ENCODE assay signal across 8 cellular contexts in the genomic region with DNA sequence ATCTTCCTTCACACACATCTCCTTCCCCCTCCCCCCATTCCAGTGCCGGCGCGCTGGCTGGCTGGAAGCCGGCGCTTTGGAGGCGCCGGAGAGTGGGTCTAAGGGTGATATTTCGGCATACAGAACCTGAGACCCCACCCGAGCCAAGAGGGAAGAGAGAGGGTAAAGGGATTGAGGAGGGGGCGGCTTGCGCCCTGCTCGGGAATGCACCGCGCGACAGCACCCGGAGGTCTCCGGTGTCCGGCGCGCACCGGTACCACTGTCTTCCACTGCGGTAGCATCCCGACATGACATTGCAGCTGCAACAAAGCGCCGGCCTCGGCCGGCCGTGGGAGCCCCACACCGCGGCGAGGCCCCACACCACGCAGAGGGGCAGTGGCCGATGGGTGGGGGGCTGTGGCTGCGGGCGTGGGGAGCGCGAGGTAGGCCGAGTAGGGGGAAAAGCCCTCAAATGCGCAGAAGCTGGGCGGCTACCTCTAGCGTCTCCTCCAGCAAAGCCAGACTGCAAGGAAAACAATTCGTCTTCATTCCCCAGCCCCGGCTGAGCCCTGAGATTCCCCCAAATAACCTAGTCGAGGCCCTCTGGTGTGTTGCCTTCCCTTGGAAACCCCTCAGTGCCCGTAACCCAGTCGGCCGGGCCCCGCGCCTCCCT. TPM values are rescaled to one million over a fixed set of nuclear protein-coding genes. Genes with fewer than 3 reads are reported as not detected.
DNase-seq lines count a peak whose midpoint lies in the region; ATAC-seq, FAIRE-seq and TF ChIP-seq lines count a peak whose summit lies in the region.

No MANE protein-coding gene starts in this region.

- DNase-seq in activated naive CD4-positive, alpha-beta T cell treated with Interleukin-2 at 50 U/mL for 16 hours: peak; percentile 3
- no peak for DNase-seq in activated naive CD4-positive, alpha-beta T cell (lab: John Stamatoyannopoulos, UW)
- DNase-seq in RWPE2 (ENCODE audit: low spot score) (no peak), H1 (ENCODE audit: low read depth in 1 of 2, low spot score in 2 of 2) (peak in 1 of 2 experiments; percentile 77), upper lobe of right lung (peak; percentile 67), MV-4-11 (lab: John Stamatoyannopoulos, UW) (no peak)

- H2BK12ac ChIP-seq in H1 (ENCODE audit: low read depth, low read length): no peak overlapping the region

- no peak overlapping the region for H3K23ac ChIP-seq in H1 (ENCODE audit: insufficient read length)

- peaks cover 5 to 6% of the 10 kb centered on the region in 2 experiments for H4K20me1 ChIP-seq in H1 (replicated peaks in 1 of 2; ENCODE audit: control insufficient read depth in 1 of 2, insufficient read depth in 2 of 2, low read length in 2 of 2)

- H3K4me3 ChIP-seq in RWPE2 (ENCODE audit: severe bottlenecking) (peak overlapping the region; percentile 67), H1 (ENCODE audit: extremely low read depth in 1 of 4, insufficient read depth in 2 of 4, low read depth in 3 of 4, low read length in 4 of 4) (peak overlapping the region; percentile 79 to 93 (median 88)), mesodermal cell (ENCODE audit: extremely low read depth, insufficient read depth, low read length, poor library complexity, severe bottlenecking) (peak overlapping the region; percentile 97), upper lobe of right lung (peak overlapping the region; percentile 73)

- no peak overlapping the region for H3K14ac ChIP-seq in H1 (ENCODE audit: insufficient read length)

- H3K4me1 ChIP-seq in RWPE2 (ENCODE audit: insufficient read depth, poor library complexity, severe bottlenecking): peaks cover 22% of the 10 kb centered on the region
- peaks cover 0 to 17% (median 5%) of the 10 kb centered on the region in 4 experiments; a peak in 5 of 7 replicates for H3K4me1 ChIP-seq in H1 (replicated peaks in 1 of 4; ENCODE audit: control insufficient read depth in 3 of 4, insufficient read depth in 4 of 4, low read length in 3 of 4)
- peaks cover 15% of the 10 kb centered on the region for H3K4me1 ChIP-seq in mesodermal cell (ENCODE audit: control insufficient read depth, insufficient read depth, low read length, poor library complexity, severe bottlenecking)
- H3K4me1 ChIP-seq in upper lobe of right lung: peaks cover 5% of the 10 kb centered on the region

- peak overlapping the region; percentile 6; the same call in 1 of the 2 replicates for H3K18ac ChIP-seq in H1 (ENCODE audit: extremely low read depth, low read length)

- H3K23me2 ChIP-seq in H1 (ENCODE audit: low read depth, low read length): peaks cover 5% of the 10 kb centered on the region

- H2BK5ac ChIP-seq in H1 (ENCODE audit: low read depth, low read length): no peak overlapping the region

- peaks cover 25 to 53% of the 10 kb centered on the region in 2 experiments for H3K79me2 ChIP-seq in H1 (ENCODE audit: control insufficient read depth in 1 of 2, insufficient read depth in 2 of 2, low read length in 2 of 2)

- no peak overlapping the region for H4K5ac ChIP-seq in H1 (ENCODE audit: insufficient read length, low read depth, low read length)

- H3K4me2 ChIP-seq in H1 (ENCODE audit: insufficient read depth in 1 of 2, low read depth in 2 of 2, low read length in 2 of 2): peak overlapping the region; percentile 93 to 94

- H3K36me3 ChIP-seq in RWPE2 (ENCODE audit: low read depth): peaks cover 23% of the 10 kb centered on the region
- H3K36me3 ChIP-seq in H1 (ENCODE audit: control insufficient read depth in 2 of 4, insufficient read depth in 4 of 4, low read length in 3 of 4): no peaks in the 10 kb centered on the region
- peaks cover 29% of the 10 kb centered on the region for H3K36me3 ChIP-seq in mesodermal cell (ENCODE audit: control insufficient read depth, insufficient read depth, low read length)
- H3K36me3 ChIP-seq in upper lobe of right lung: no peaks in the 10 kb centered on the region

- H3K56ac ChIP-seq in H1 (replicated peaks; ENCODE audit: insufficient read length, low read depth, low read length): peak overlapping the region; percentile 67

- H3K9me3 ChIP-seq in RWPE2 (ENCODE audit: severe bottlenecking) (no peaks in the 10 kb centered on the region), H1 (ENCODE audit: insufficient read depth in 2 of 2, low read depth in 1 of 2, low read length in 1 of 2) (no peaks in the 10 kb centered on the region; a peak in 1 of 4 replicates), mesodermal cell (ENCODE audit: control insufficient read depth, low read length) (no peaks in the 10 kb centered on the region), upper lobe of right lung (no peaks in the 10 kb centered on the region)

- CTCF ChIA-PET in H1 (lab: Charles Lee; ENCODE audit: partially characterized antibody): interaction anchor here (0.6 to 3.6 kb wide), 10 partner anchors 12 to 217 kb away, joined by 3 to 27 read pairs (median 5); no protein-coding TSS in a partner anchor

- peak; percentile 6 for ATAC-seq in HG02884 (IDR thresholded peaks at IDR 0.05; ENCODE audit: unreplicated experiment)
- peak; percentile 40 for ATAC-seq in RWPE2 (ENCODE audit: low read depth)
- peak; percentile 18 for ATAC-seq in upper lobe of right lung

- no peak overlapping the region for H2BK120ac ChIP-seq in H1 (replicated peaks; ENCODE audit: low read depth, low read length)

- H2BK20ac ChIP-seq in H1 (ENCODE audit: low read length): no peak overlapping the region

- H3K79me1 ChIP-seq in H1 (ENCODE audit: low read depth, low read length): 0 out of 2 replicates have a peak, but pooled peaks cover 4% of the 10 kb centered on the region

- POLR2A ChIA-PET in H1 (lab: Charles Lee; ENCODE audit: partially characterized antibody): interaction anchor here (0.6 to 1.7 kb wide), 7 partner anchors 9 to 211 kb away, joined by 3 to 8 read pairs (median 5); partner anchors contain the start of gene CD2AP

- TF ChIP-seq POLR2A in H1 (IDR thresholded peaks at IDR 0.05; ENCODE audit: control extremely low read depth in 1 of 2, low read depth in 2 of 2, low read length in 2 of 2): no peak; a peak in 1 of 3 replicates

- peak overlapping the region; percentile 96 for H4K8ac ChIP-seq in H1 (ENCODE audit: extremely low read depth, insufficient read depth, low read length)

- no peak for FAIRE-seq in H1 (lab: Jason Lieb, UNC)

- no peak for TF ChIP-seq EP300 in H1 (IDR thresholded peaks at IDR 0.05; ENCODE audit: borderline replicate concordance in 1 of 2, low read depth in 2 of 2, low read length in 2 of 2)

- TF ChIP-seq RAD21 in H1 (IDR thresholded peaks at IDR 0.05 in 1 of 2, conservative IDR thresholded peaks at IDR 0.05 in 1 of 2; ENCODE audit: low read depth in 2 of 2, low read length in 2 of 2): no peak

- H2AFZ ChIP-seq in H1 (ENCODE audit: low read length): no peak overlapping the region

- H2AK5ac ChIP-seq in H1 (ENCODE audit: low read depth, low read length): 0 out of 2 replicates have a peak overlapping the region, but pooled peaks have one; percentile 65

- intact Hi-C loops in upper lobe of right lung (cut with DNase I): no loop called here

- TF ChIP-seq CTCF in RWPE2 (IDR thresholded peaks at IDR 0.05; ENCODE audit: poor library complexity, severe bottlenecking) (no peak), H1 (IDR thresholded peaks at IDR 0.05; ENCODE audit: control extremely low read depth in 1 of 3, insufficient read depth in 1 of 3, low read depth in 1 of 3, low read length in 3 of 3) (no peak), upper lobe of right lung (IDR thresholded peaks at IDR 0.05) (no peak)

- H4K91ac ChIP-seq in H1 (replicated peaks; ENCODE audit: insufficient read length, low read length): peak overlapping the region; percentile 38

- WGBS in H1 (ENCODE audit: extremely low coverage in 1 of 2, insufficient coverage in 1 of 2, insufficient read length in 1 of 2, insufficient replicate concordance in 2 of 2, low coverage in 1 of 2, low lambda C conversion rate in 2 of 2, missing lambda C conversion rate in 1 of 2), 2 experiments: 1% methylated on average over 31 of the region's 49 CpGs; no CpG with 5 or more reads in 1 of the 2 experiments
- WGBS in mesodermal cell (ENCODE audit: insufficient coverage in 2 of 2), 2 experiments: 0 to 1% methylated on average over 18 to 31 of the region's 49 CpGs

- H3K27me3 ChIP-seq in RWPE2 (ENCODE audit: insufficient read depth, poor library complexity, severe bottlenecking) (no peaks in the 10 kb centered on the region), H1 (replicated peaks in 1 of 4; ENCODE audit: control insufficient read depth in 3 of 4, extremely low read depth in 1 of 4, insufficient read depth in 3 of 4, low read length in 3 of 4) (no peaks in the 10 kb centered on the region), upper lobe of right lung (no peaks in the 10 kb centered on the region)

- H2BK15ac ChIP-seq in H1 (ENCODE audit: low read length): no peak overlapping the region

- no peak overlapping the region for H3K4ac ChIP-seq in H1 (replicated peaks; ENCODE audit: insufficient read length, low read depth, low read length)

- peak overlapping the region; percentile 65 for H3K27ac ChIP-seq in RWPE2 (ENCODE audit: poor library complexity, severe bottlenecking)
- no peak overlapping the region; the same call in 1 of the 2 replicates for H3K27ac ChIP-seq in H1 (ENCODE audit: low read depth, low read length)
- peak overlapping the region; percentile 51 for H3K27ac ChIP-seq in mesodermal cell (ENCODE audit: low read depth, low read length, severe bottlenecking)
- peak overlapping the region; percentile 63 for H3K27ac ChIP-seq in upper lobe of right lung

- peak overlapping the region; percentile 78 to 96 (median 90) for H3K9ac ChIP-seq in H1 (replicated peaks in 1 of 4; ENCODE audit: extremely low read depth in 1 of 4, low read depth in 3 of 4, low read length in 3 of 4)

TF ChIP-seq in H1, 55 proteins besides CTCF, POLR2A, EP300 and RAD21 (continues in another document):
- TF ChIP-seq SAP30 (IDR thresholded peaks at IDR 0.05; ENCODE audit: insufficient read depth, insufficient replicate concordance, low read length): peak; percentile 74
- TF ChIP-seq EZH2 (IDR thresholded peaks at IDR 0.05; ENCODE audit: low read depth, low read length, severe bottlenecking): peak; percentile 20
- peak; percentile 24; the same call in 1 of the 2 replicates for TF ChIP-seq GABPA (IDR thresholded peaks at IDR 0.05; ENCODE audit: borderline replicate concordance, insufficient read depth, low read length)
- TF ChIP-seq ASH2L (IDR thresholded peaks at IDR 0.05; ENCODE audit: low read length): peak; percentile 85

RNA-seq across cellular contexts. Expression of gene TNFRSF21, which starts 0.9 kb away (rescaled TPM):
- total RNA-seq in H1 (2021; fragmentation: NEBNext Ultra II Directional; extraction: Animal tissue kit (Norgen Biotek cat#: 25700)): 52.4 and 52.7 TPM in 2 replicates
- 16.4 and 21.3 TPM in 2 replicates for polyA plus RNA-seq in H1 (2011; rRNA removed)
- polyA plus RNA-seq in H1 (2011; cell fraction: cytosol; rRNA removed): 20.2 TPM
- 15.2 TPM for polyA plus RNA-seq in H1 (2011; cell fraction: nucleus; rRNA removed)
- polyA plus RNA-seq in H1 (2012, experiment 1 of 2): 34.6 to 40.9 TPM (median 35.8 TPM) in 4 replicates
- 20.3 TPM for polyA plus RNA-seq in H1 (2012, experiment 2 of 2)
- polyA plus RNA-seq in H1 (2013, experiment 1 of 2): 45.5 TPM
- 56.1 TPM for polyA plus RNA-seq in H1 (2013, experiment 2 of 2)
- polyA minus RNA-seq in H1 (2011; rRNA and poly(A)+ RNA removed): 59.1 and 62.4 TPM in 2 replicates
- 27.9 TPM for polyA minus RNA-seq in H1 (2011; cell fraction: cytosol; rRNA and poly(A)+ RNA removed)
- 39.1 TPM for polyA minus RNA-seq in H1 (2011; cell fraction: nucleus; rRNA and poly(A)+ RNA removed)
- 63.4 TPM for polyA plus RNA-seq in mesodermal cell (2013, experiment 1 of 2)
- 58.5 TPM for polyA plus RNA-seq in mesodermal cell (2013, experiment 2 of 2)
- total RNA-seq in upper lobe of right lung: 28.9 TPM

Comparison
In these comparisons a context has a peak if more than half of its experiments do, and no peak if none do; other contexts are left out.
1. DNase-seq: peak in activated naive CD4-positive, alpha-beta T cell treated with Interleukin-2 at 50 U/mL for 16 hours (single experiment) and upper lobe of right lung (single experiment); none in activated naive CD4-positive, alpha-beta T cell (0 of 4), RWPE2 (single experiment) and MV-4-11 (single experiment).
2. Peak in every context shown above with its lines, with median percentiles within 50 percentile points of each other: ATAC-seq and H3K4me3 ChIP-seq.